2 cellular contexts compared by ENCODE assay signal in the genomic region with DNA sequence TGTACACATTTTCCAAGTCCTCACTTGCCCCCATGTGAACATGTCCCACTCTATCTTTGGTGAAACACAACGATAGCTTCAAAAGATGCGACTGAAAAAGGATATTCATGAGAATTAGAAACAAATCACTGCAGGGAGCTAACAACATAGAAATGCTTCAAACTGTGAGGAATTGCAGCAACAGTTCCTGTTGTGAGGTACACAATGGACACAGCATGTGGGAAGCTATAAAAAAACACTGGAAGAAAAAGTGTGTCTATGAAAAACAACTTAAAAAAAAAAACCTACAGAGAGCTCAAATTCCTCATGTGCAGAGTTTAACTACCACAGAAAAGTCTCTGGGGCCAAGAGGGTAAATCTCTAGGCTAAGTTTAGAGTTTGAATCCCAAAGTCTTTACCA.
TF ChIP-seq lines count a peak whose summit lies in the region.

No MANE protein-coding gene starts in this region.

TF ChIP-seq in GM23338, 12 proteins besides CTCF, POLR2A, EP300 and RAD21 (continues in another document):
- TF ChIP-seq, protein P1, sequence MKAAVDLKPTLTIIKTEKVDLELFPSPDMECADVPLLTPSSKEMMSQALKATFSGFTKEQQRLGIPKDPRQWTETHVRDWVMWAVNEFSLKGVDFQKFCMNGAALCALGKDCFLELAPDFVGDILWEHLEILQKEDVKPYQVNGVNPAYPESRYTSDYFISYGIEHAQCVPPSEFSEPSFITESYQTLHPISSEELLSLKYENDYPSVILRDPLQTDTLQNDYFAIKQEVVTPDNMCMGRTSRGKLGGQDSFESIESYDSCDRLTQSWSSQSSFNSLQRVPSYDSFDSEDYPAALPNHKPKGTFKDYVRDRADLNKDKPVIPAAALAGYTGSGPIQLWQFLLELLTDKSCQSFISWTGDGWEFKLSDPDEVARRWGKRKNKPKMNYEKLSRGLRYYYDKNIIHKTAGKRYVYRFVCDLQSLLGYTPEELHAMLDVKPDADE (IDR thresholded peaks at IDR 0.05) = no peak
- TF ChIP-seq POLR2AphosphoS5 (IDR thresholded peaks at IDR 0.05; ENCODE audit: low read depth) = no peak
- TF ChIP-seq STAT1 (IDR thresholded peaks at IDR 0.05; ENCODE audit: unreplicated experiment) = no peak
- TF ChIP-seq CREB1 (CRISPR knock-in tag; IDR thresholded peaks at IDR 0.05; ENCODE audit: low read depth) = no peak
- no peak for TF ChIP-seq ZNF114 (CRISPR knock-in tag; IDR thresholded peaks at IDR 0.05)
- TF ChIP-seq EZH2phosphoT487 (IDR thresholded peaks at IDR 0.05; ENCODE audit: unreplicated experiment) = no peak
- no peak for TF ChIP-seq JUNB (IDR thresholded peaks at IDR 0.05; ENCODE audit: unreplicated experiment)
- TF ChIP-seq EZH2 (IDR thresholded peaks at IDR 0.05; ENCODE audit: low read depth, unreplicated experiment) = no peak
- no peak for TF ChIP-seq NANOG (IDR thresholded peaks at IDR 0.05; ENCODE audit: borderline replicate concordance)
- TF ChIP-seq, protein P2, sequence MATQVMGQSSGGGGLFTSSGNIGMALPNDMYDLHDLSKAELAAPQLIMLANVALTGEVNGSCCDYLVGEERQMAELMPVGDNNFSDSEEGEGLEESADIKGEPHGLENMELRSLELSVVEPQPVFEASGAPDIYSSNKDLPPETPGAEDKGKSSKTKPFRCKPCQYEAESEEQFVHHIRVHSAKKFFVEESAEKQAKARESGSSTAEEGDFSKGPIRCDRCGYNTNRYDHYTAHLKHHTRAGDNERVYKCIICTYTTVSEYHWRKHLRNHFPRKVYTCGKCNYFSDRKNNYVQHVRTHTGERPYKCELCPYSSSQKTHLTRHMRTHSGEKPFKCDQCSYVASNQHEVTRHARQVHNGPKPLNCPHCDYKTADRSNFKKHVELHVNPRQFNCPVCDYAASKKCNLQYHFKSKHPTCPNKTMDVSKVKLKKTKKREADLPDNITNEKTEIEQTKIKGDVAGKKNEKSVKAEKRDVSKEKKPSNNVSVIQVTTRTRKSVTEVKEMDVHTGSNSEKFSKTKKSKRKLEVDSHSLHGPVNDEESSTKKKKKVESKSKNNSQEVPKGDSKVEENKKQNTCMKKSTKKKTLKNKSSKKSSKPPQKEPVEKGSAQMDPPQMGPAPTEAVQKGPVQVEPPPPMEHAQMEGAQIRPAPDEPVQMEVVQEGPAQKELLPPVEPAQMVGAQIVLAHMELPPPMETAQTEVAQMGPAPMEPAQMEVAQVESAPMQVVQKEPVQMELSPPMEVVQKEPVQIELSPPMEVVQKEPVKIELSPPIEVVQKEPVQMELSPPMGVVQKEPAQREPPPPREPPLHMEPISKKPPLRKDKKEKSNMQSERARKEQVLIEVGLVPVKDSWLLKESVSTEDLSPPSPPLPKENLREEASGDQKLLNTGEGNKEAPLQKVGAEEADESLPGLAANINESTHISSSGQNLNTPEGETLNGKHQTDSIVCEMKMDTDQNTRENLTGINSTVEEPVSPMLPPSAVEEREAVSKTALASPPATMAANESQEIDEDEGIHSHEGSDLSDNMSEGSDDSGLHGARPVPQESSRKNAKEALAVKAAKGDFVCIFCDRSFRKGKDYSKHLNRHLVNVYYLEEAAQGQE (IDR thresholded peaks at IDR 0.05; ENCODE audit: unreplicated experiment) = no peak

TF ChIP-seq in Ishikawa, 13 proteins besides CTCF, POLR2A, EP300 and RAD21 (continued from another document):
- TF ChIP-seq, protein P2 (IDR thresholded peaks at IDR 0.05; ENCODE audit: low read depth) = no peak
- peak; percentile 97 for TF ChIP-seq TCF12 (IDR thresholded peaks at IDR 0.05; ENCODE audit: low read depth)
- TF ChIP-seq, protein P3, sequence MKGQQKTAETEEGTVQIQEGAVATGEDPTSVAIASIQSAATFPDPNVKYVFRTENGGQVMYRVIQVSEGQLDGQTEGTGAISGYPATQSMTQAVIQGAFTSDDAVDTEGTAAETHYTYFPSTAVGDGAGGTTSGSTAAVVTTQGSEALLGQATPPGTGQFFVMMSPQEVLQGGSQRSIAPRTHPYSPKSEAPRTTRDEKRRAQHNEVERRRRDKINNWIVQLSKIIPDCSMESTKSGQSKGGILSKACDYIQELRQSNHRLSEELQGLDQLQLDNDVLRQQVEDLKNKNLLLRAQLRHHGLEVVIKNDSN (IDR thresholded peaks at IDR 0.05) = peak; percentile 24; the same call in 1 of the 2 replicates
- peak; percentile 97 for TF ChIP-seq FOXM1 (IDR thresholded peaks at IDR 0.05; ENCODE audit: borderline replicate concordance, low read depth)
- TF ChIP-seq, protein P4, sequence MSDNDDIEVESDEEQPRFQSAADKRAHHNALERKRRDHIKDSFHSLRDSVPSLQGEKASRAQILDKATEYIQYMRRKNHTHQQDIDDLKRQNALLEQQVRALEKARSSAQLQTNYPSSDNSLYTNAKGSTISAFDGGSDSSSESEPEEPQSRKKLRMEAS (IDR thresholded peaks at IDR 0.05) = peak; percentile 55; the same call in 1 of the 2 replicates
- TF ChIP-seq YY1 (IDR thresholded peaks at IDR 0.05; ENCODE audit: low read depth) = no peak
- TF ChIP-seq EGR1 (IDR thresholded peaks at IDR 0.05) = no peak
- TF ChIP-seq NFIC (IDR thresholded peaks at IDR 0.05) = peak; percentile 95
- TF ChIP-seq TEAD4 (IDR thresholded peaks at IDR 0.05) = peak; percentile 94
